ENCODE assay signal across 24 cellular contexts in genomic region chr4:1359976-1360375, GRCh38. TPM values are rescaled to one million over a fixed set of nuclear protein-coding genes. Genes with fewer than 3 reads are reported as not detected.
"Had no signal": no experiment of that assay in that cellular context is flagged by ENCODE, and none has a peak within 500 bp of the region (broad histone marks: within the 10 kb centered on the region; RNA-seq: fewer than 3 reads in every experiment).

No MANE protein-coding gene starts in this region.

- H3K4me3 ChIP-seq: esophagus squamous epithelium, left ventricle myocardium inferior, lower lobe of right lung, sigmoid colon, skin epidermis, testis, upper lobe of right lung, vagina had no signal

- H3K27ac ChIP-seq: foreskin keratinocyte, left ventricle myocardium inferior, lower lobe of right lung, sigmoid colon, testis, upper lobe of right lung, vagina had no signal

- H3K9me3 Mint-ChIP-seq: memory B cell; naive B cell; nephron; stimulated activated naive B cell treated with anti-CD40 and anti-IgM and Interleukin-4, amounts not matched to agents 10 μg/mL and 1 μg/mL and 100 μg/mL, for 72 hours; stimulated activated naive CD8-positive, alpha-beta T cell treated with anti-CD3 and anti-CD28 coated beads, Interleukin-15, amount 100 ng/mL, for 72 hours had no signal

- H3K36me3 Mint-ChIP-seq: naive B cell had no signal

- H3K36me3 ChIP-seq: vagina had no signal

- DNase-seq: dermis blood vessel endothelial cell; esophagus squamous epithelium; foreskin keratinocyte; kidney; left cardiac atrium; left ventricle myocardium inferior; lower lobe of right lung; naive B cell; sigmoid colon; stimulated activated CD4-positive, alpha-beta T cell treated with anti-CD3 and anti-CD28 coated beads, Interleukin-2, amount 100 ng/mL, for 24 hours; stimulated activated CD4-positive, alpha-beta T cell treated with anti-CD3 and anti-CD28 coated beads, Interleukin-4, amount 100 ng/mL, for 4 hours; stimulated activated naive B cell treated with anti-CD40 and anti-IgM and Interleukin-4, amounts not matched to agents 10 μg/mL and 1 μg/mL and 100 μg/mL, for 72 hours; stimulated activated naive CD8-positive, alpha-beta T cell treated with anti-CD3 and anti-CD28 coated beads, Interleukin-15, amount 100 ng/mL, for 72 hours; upper lobe of right lung had no signal

- FAIRE-seq: kidney had no signal

- H3K4me3 Mint-ChIP-seq: memory B cell; nephron; stimulated activated naive B cell treated with anti-CD40 and anti-IgM and Interleukin-4, amounts not matched to agents 10 μg/mL and 1 μg/mL and 100 μg/mL, for 72 hours; stimulated activated naive CD8-positive, alpha-beta T cell treated with anti-CD3 and anti-CD28 coated beads, Interleukin-15, amount 100 ng/mL, for 72 hours had no signal

- H3K27me3 ChIP-seq: esophagus squamous epithelium, foreskin keratinocyte, sigmoid colon, testis, tibial nerve, upper lobe of right lung, vagina had no signal

- H3K27ac Mint-ChIP-seq: memory B cell; naive B cell; nephron; stimulated activated naive B cell treated with anti-CD40 and anti-IgM and Interleukin-4, amounts not matched to agents 10 μg/mL and 1 μg/mL and 100 μg/mL, for 72 hours; stimulated activated naive CD8-positive, alpha-beta T cell treated with anti-CD3 and anti-CD28 coated beads, Interleukin-15, amount 100 ng/mL, for 72 hours had no signal

- H3K4me1 ChIP-seq: foreskin keratinocyte, vagina had no signal

- H3K9me3 ChIP-seq: esophagus squamous epithelium, left ventricle myocardium inferior, lower lobe of right lung, sigmoid colon, testis, tibial nerve, upper lobe of right lung, vagina had no signal

- H3K27me3 Mint-ChIP-seq: memory B cell; naive B cell; stimulated activated naive B cell treated with anti-CD40 and anti-IgM and Interleukin-4, amounts not matched to agents 10 μg/mL and 1 μg/mL and 100 μg/mL, for 72 hours; stimulated activated naive CD8-positive, alpha-beta T cell treated with anti-CD3 and anti-CD28 coated beads, Interleukin-15, amount 100 ng/mL, for 72 hours had no signal

- ATAC-seq: foreskin keratinocyte; left cardiac atrium; lower lobe of right lung; stimulated activated naive B cell treated with anti-CD40 and anti-IgM and Interleukin-4, amounts not matched to agents 10 μg/mL and 1 μg/mL and 100 μg/mL, for 72 hours; stimulated activated naive CD8-positive, alpha-beta T cell treated with anti-CD3 and anti-CD28 coated beads, Interleukin-15, amount 100 ng/mL, for 72 hours; upper lobe of right lung had no signal

- H3K4me1 Mint-ChIP-seq: nephron had no signal

RNA-seq across cellular contexts. Expression of gene NKX1-1, which starts 46.3 kb away (rescaled TPM):
- total RNA-seq: dermis blood vessel endothelial cell, epithelial cell of proximal tubule, esophagus squamous epithelium, foreskin keratinocyte, kidney, left cardiac atrium, left ventricle myocardium inferior, lower lobe of right lung, omental fat pad, pulmonary artery endothelial cell, sigmoid colon, subcutaneous adipose tissue, tibial nerve, upper lobe of right lung, vagina had no signal
- polyA plus RNA-seq: foreskin keratinocyte, sigmoid colon had no signal
